Comparison of ENCODE assay signal across 29 cellular contexts in genomic region chr9:93750045-93750444, GRCh38.
"Had no signal": no experiment of that assay in that cellular context is flagged by ENCODE, and none has a peak within 500 bp of the region (broad histone marks: within the 10 kb centered on the region; RNA-seq: fewer than 3 reads in every experiment).

No MANE protein-coding gene starts in this region.

- H3K27ac Mint-ChIP-seq: stimulated activated effector memory CD8-positive, alpha-beta T cell treated with anti-CD3 and anti-CD28 coated beads, Interleukin-12 subunit alpha, Interleukin-12 subunit beta, amount 100 ng/mL, for 72 hours; stimulated activated memory B cell treated with anti-CD40 and anti-IgM and Interleukin-4, amounts not matched to agents 10 μg/mL and 1 μg/mL and 100 μg/mL, for 72 hours; stimulated activated naive B cell treated with anti-CD40 and anti-IgM and Interleukin-4, amounts not matched to agents 10 μg/mL and 1 μg/mL and 100 μg/mL, for 72 hours; stimulated activated naive CD8-positive, alpha-beta T cell treated with anti-CD3 and anti-CD28 coated beads, Interleukin-15, amount 100 ng/mL, for 72 hours; stimulated activated naive CD8-positive, alpha-beta T cell treated with anti-CD3 and anti-CD28 coated beads, Interleukin-15, Interleukin-2, amounts not matched to agents 100 ng/mL and 50 ng/mL, for 24 hours; type B pancreatic cell had no signal

- ATAC-seq: stimulated activated effector memory CD8-positive, alpha-beta T cell treated with anti-CD3 and anti-CD28 coated beads, Interleukin-12 subunit alpha, Interleukin-12 subunit beta, amount 100 ng/mL, for 72 hours; stimulated activated memory B cell treated with anti-CD40 and anti-IgM and Interleukin-4, amounts not matched to agents 10 μg/mL and 1 μg/mL and 100 μg/mL, for 72 hours; stimulated activated naive B cell treated with anti-CD40 and anti-IgM and Interleukin-4, amounts not matched to agents 10 μg/mL and 1 μg/mL and 100 μg/mL, for 72 hours; stimulated activated naive CD8-positive, alpha-beta T cell treated with anti-CD3 and anti-CD28 coated beads, Interleukin-15, amount 100 ng/mL, for 72 hours; stimulated activated naive CD8-positive, alpha-beta T cell treated with anti-CD3 and anti-CD28 coated beads, Interleukin-15, Interleukin-2, amounts not matched to agents 100 U/mL and 50 U/mL, for 24 hours; upper lobe of right lung had no signal

- H3K4me3 ChIP-seq: stomach, suprapubic skin, testis, thoracic aorta, thyroid gland, tibial artery, tibial nerve, transverse colon, upper lobe of left lung, upper lobe of right lung, uterus, vagina had no signal

- H3K4me1 ChIP-seq: stomach, suprapubic skin, testis, thyroid gland, tibial artery, tibial nerve, transverse colon, upper lobe of left lung, upper lobe of right lung, uterus, vagina had no signal

- H3K27ac ChIP-seq: stomach, suprapubic skin, testis, thoracic aorta, thyroid gland, tibial artery, tibial nerve, transverse colon, upper lobe of left lung, upper lobe of right lung, uterus, vagina had no signal

- H3K36me3 Mint-ChIP-seq: stimulated activated effector memory CD8-positive, alpha-beta T cell treated with anti-CD3 and anti-CD28 coated beads, Interleukin-12 subunit alpha, Interleukin-12 subunit beta, amount 100 ng/mL, for 72 hours; type B pancreatic cell had no signal

- H3K9me3 ChIP-seq: testis, thyroid gland had no signal

- DNase-seq: stimulated activated CD4-positive, alpha-beta T cell treated with anti-CD3 and anti-CD28 coated beads, Interleukin-2, amount 100 ng/mL, for 48 hours; stimulated activated CD4-positive, alpha-beta T cell treated with anti-CD3 and anti-CD28 coated beads, Interleukin-4, amount 100 ng/mL, for 1 hour; stimulated activated CD4-positive, alpha-beta T cell treated with anti-CD3 and anti-CD28 coated beads, Interleukin-4, amount 100 ng/mL, for 24 hours; stimulated activated CD4-positive, alpha-beta T cell treated with anti-CD3 and anti-CD28 coated beads, Interleukin-4, amount 100 ng/mL, for 4 hours; stimulated activated CD8-positive, alpha-beta memory T cell treated with anti-CD3 and anti-CD28 coated beads, Interleukin-4, amount 100 ng/mL, for 48 hours; stimulated activated naive B cell treated with anti-CD40 and anti-IgM and Interleukin-4, amounts not matched to agents 10 μg/mL and 1 μg/mL and 100 μg/mL, for 72 hours; stimulated activated naive CD4-positive, alpha-beta T cell; stimulated activated naive CD4-positive, alpha-beta T cell treated with Interleukin-2 at 50 U/mL for 16 hours; stimulated activated naive CD8-positive, alpha-beta T cell treated with anti-CD3 and anti-CD28 coated beads, Interleukin-15, amount 100 ng/mL, for 72 hours; stimulated activated naive CD8-positive, alpha-beta T cell treated with anti-CD3 and anti-CD28 coated beads, Interleukin-15, Interleukin-2, amounts not matched to agents 100 U/mL and 50 U/mL, for 24 hours; stomach; substantia nigra; testis; thyroid gland; tibial artery; transverse colon; trophoblast cell; upper lobe of left lung; upper lobe of right lung; uterus had no signal

- H3K4me3 Mint-ChIP-seq: stimulated activated effector memory CD8-positive, alpha-beta T cell treated with anti-CD3 and anti-CD28 coated beads, Interleukin-12 subunit alpha, Interleukin-12 subunit beta, amount 100 ng/mL, for 72 hours; stimulated activated memory B cell treated with anti-CD40 and anti-IgM and Interleukin-4, amounts not matched to agents 10 μg/mL and 1 μg/mL and 100 μg/mL, for 72 hours; stimulated activated naive B cell treated with anti-CD40 and anti-IgM and Interleukin-4, amounts not matched to agents 10 μg/mL and 1 μg/mL and 100 μg/mL, for 72 hours; stimulated activated naive CD8-positive, alpha-beta T cell treated with anti-CD3 and anti-CD28 coated beads, Interleukin-15, amount 100 ng/mL, for 72 hours; stimulated activated naive CD8-positive, alpha-beta T cell treated with anti-CD3 and anti-CD28 coated beads, Interleukin-15, Interleukin-2, amounts not matched to agents 100 ng/mL and 50 ng/mL, for 24 hours; type B pancreatic cell had no signal

- H3K27me3 Mint-ChIP-seq: type B pancreatic cell had no signal

- FAIRE-seq: urothelium cell line had no signal

- H3K4me1 Mint-ChIP-seq: stimulated activated effector memory CD8-positive, alpha-beta T cell treated with anti-CD3 and anti-CD28 coated beads, Interleukin-12 subunit alpha, Interleukin-12 subunit beta, amount 100 ng/mL, for 72 hours; stimulated activated memory B cell treated with anti-CD40 and anti-IgM and Interleukin-4, amounts not matched to agents 10 μg/mL and 1 μg/mL and 100 μg/mL, for 72 hours; stimulated activated naive B cell treated with anti-CD40 and anti-IgM and Interleukin-4, amounts not matched to agents 10 μg/mL and 1 μg/mL and 100 μg/mL, for 72 hours; stimulated activated naive CD8-positive, alpha-beta T cell treated with anti-CD3 and anti-CD28 coated beads, Interleukin-15, amount 100 ng/mL, for 72 hours had no signal

- H3K36me3 ChIP-seq: stomach, suprapubic skin, thoracic aorta, thyroid gland, tibial artery, tibial nerve, transverse colon, upper lobe of left lung, upper lobe of right lung, uterus, vagina had no signal

- H3K27me3 ChIP-seq: stomach, suprapubic skin, testis, thyroid gland, tibial artery, tibial nerve, transverse colon, upper lobe of left lung, upper lobe of right lung, uterus, vagina had no signal
